In genomic region chr17:33526753-33527152, GRCh38 we compare ENCODE assay signal across 1 cellular context.
TF ChIP-seq lines count a peak whose summit lies in the region.

No MANE protein-coding gene starts in this region.

TF ChIP-seq in HepG2, 621 proteins besides CTCF, POLR2A, EP300 and RAD21 (continued from another document):
- TF ChIP-seq HIC2 (CRISPR knock-in tag; IDR thresholded peaks at IDR 0.05; ENCODE audit: low read depth) = no peak
- peak; percentile 74 for TF ChIP-seq MAFF (IDR thresholded peaks at IDR 0.05; ENCODE audit: low read depth, low read length)
- TF ChIP-seq NBN (conservative IDR thresholded peaks at IDR 0.05) = no peak
- no peak for TF ChIP-seq MLXIP (CRISPR knock-in tag; IDR thresholded peaks at IDR 0.05; ENCODE audit: borderline replicate concordance)
- no peak for TF ChIP-seq ZNF879 (CRISPR knock-in tag; IDR thresholded peaks at IDR 0.05)
- TF ChIP-seq KLF11 (CRISPR knock-in tag; IDR thresholded peaks at IDR 0.05) = no peak
- TF ChIP-seq RXRA (CRISPR knock-in tag; IDR thresholded peaks at IDR 0.05) = no peak
- TF ChIP-seq ZNF232 (CRISPR knock-in tag; IDR thresholded peaks at IDR 0.05; ENCODE audit: borderline replicate concordance) = no peak
- no peak for TF ChIP-seq ZNF276 (CRISPR knock-in tag; IDR thresholded peaks at IDR 0.05; ENCODE audit: low read depth)
- no peak for TF ChIP-seq ATF4 (CRISPR knock-in tag; IDR thresholded peaks at IDR 0.05)
- no peak for TF ChIP-seq FOXO1 (CRISPR knock-in tag; IDR thresholded peaks at IDR 0.05)
- TF ChIP-seq FOXM1 (CRISPR knock-in tag; IDR thresholded peaks at IDR 0.05) = no peak
